Comparison of ENCODE assay signal across 21 cellular contexts in genomic region chr2:184316911-184317310, GRCh38.
DNase-seq lines count a peak whose midpoint lies in the region; ATAC-seq, FAIRE-seq and TF ChIP-seq lines count a peak whose summit lies in the region.
"Had no signal": no experiment of that assay in that cellular context is flagged by ENCODE, and none has a peak within 500 bp of the region (broad histone marks: within the 10 kb centered on the region; RNA-seq: fewer than 3 reads in every experiment).

No MANE protein-coding gene starts in this region.

- POLR2A ChIA-PET in PC-3 (lab: Charles Lee; ENCODE audit: unreplicated experiment): no interaction called here

- H3K79me2 ChIP-seq in PC-3 (ENCODE audit: low read length): no peaks in the 10 kb centered on the region

- no peaks in the 10 kb centered on the region for H3K9me2 ChIP-seq in PC-3 (replicated peaks; ENCODE audit: low read length)

- 0 out of 2 replicates have a peak overlapping the region, but pooled peaks have one; percentile 12 for H3K27ac ChIP-seq in PC-3 (ENCODE audit: low read length)
- H3K27ac ChIP-seq: 22Rv1; A549; BLaER1 treated with 17β-estradiol and CSF1 and Interleukin-3, amounts not matched to agents 10 nM and 100 nM; C4-2B had no signal

- intact Hi-C loops in PC-3 (cut with micrococcal nuclease): no loop called here

- H2AFZ ChIP-seq in PC-3 (ENCODE audit: low read length): no peak overlapping the region

- no peaks in the 10 kb centered on the region for H3F3A ChIP-seq in PC-3 (ENCODE audit: low read length, unreplicated experiment)

- TF ChIP-seq CTCF in PC-3 (conservative IDR thresholded peaks at IDR 0.05; ENCODE audit: low read depth, low read length): no peak

- H3K4me1 ChIP-seq in PC-3 (ENCODE audit: insufficient read depth, low read length): peaks cover 13% of the 10 kb centered on the region
- H3K4me1 ChIP-seq: A549, Caco-2 had no signal

- no peak for TF ChIP-seq POLR2A in GM18505 (IDR thresholded peaks at IDR 0.05; ENCODE audit: borderline replicate concordance, extremely low read depth, insufficient read depth, insufficient read length)

- H3K4me3 ChIP-seq in PC-3 (ENCODE audit: low read length): no peak overlapping the region
- H3K4me3 ChIP-seq: A549; BLaER1 treated with 17β-estradiol and CSF1 and Interleukin-3, amounts not matched to agents 10 nM and 100 nM; GM12878 had no signal

- H3K36me3 ChIP-seq in PC-3 (ENCODE audit: low read depth, low read length): no peaks in the 10 kb centered on the region
- H3K36me3 ChIP-seq: BLaER1 treated with 17β-estradiol and CSF1 and Interleukin-3, amounts not matched to agents 10 nM and 100 nM had no signal

- no TSS peak for BruUV-seq in PC-3 (replicated peaks; lab: Mats Ljungman, UMichigan)

- no peak for FAIRE-seq in HTR-8/SVneo (lab: Jason Lieb, UNC)
- FAIRE-seq: A549, D721Med, GM12878, GM12892 had no signal

- H3K9ac ChIP-seq in PC-3 (ENCODE audit: low read length): no peak overlapping the region
- H3K9ac ChIP-seq: BLaER1 treated with 17β-estradiol and CSF1 and Interleukin-3, amounts not matched to agents 10 nM and 100 nM had no signal

- DNase-seq in DMS53 (lab: John Stamatoyannopoulos, UW) (peak; percentile 26), ELR (ENCODE audit: low read depth) (peak; percentile 56), PC-3 (peak; percentile 44), iris pigment epithelial cell (ENCODE audit: low read depth) (peak; percentile 4), midbrain (lab: John Stamatoyannopoulos, UW) (no peak), HTR-8/SVneo (ENCODE audit: insufficient read length, low spot score) (no peak)
- DNase-seq: AML-193; Caco-2; Calu3; CD4-positive, alpha-beta T cell; CD8-positive, alpha-beta T cell; DMS79 treated with DMSO at 0.1 percent for 48 hours; GDM1 had no signal

- ATAC-seq in PC-3 (peak; percentile 42; the same call in 1 of the 2 replicates), GM18505 (IDR thresholded peaks at IDR 0.05; ENCODE audit: unreplicated experiment) (no peak)
- ATAC-seq: A549; CD8-positive, alpha-beta T cell; GM12878 had no signal

- no peaks in the 10 kb centered on the region for H3K27me3 ChIP-seq in PC-3 (ENCODE audit: low read length)

- H3K4me2 ChIP-seq in PC-3 (ENCODE audit: low read length): peak overlapping the region; percentile 50
- H3K4me2 ChIP-seq: A549; BLaER1 treated with 17β-estradiol and CSF1 and Interleukin-3, amounts not matched to agents 10 nM and 100 nM had no signal

- CTCF ChIA-PET in PC-3 (lab: Charles Lee): no interaction called here

- no peaks in the 10 kb centered on the region for H3K9me3 ChIP-seq in PC-3 (ENCODE audit: low read length)
- H3K9me3 ChIP-seq: A549; BLaER1 treated with 17β-estradiol and CSF1 and Interleukin-3, amounts not matched to agents 10 nM and 100 nM; Caco-2 had no signal

- H4K20me1 ChIP-seq in PC-3 (ENCODE audit: low read length): no peaks in the 10 kb centered on the region
- H4K20me1 ChIP-seq: BLaER1 treated with 17β-estradiol and CSF1 and Interleukin-3, amounts not matched to agents 10 nM and 100 nM had no signal

Comparison
In these comparisons a context has a peak if more than half of its experiments do, and no peak if none do; other contexts are left out.
1. DNase-seq: peak in DMS53 (single experiment), ELR (single experiment), PC-3 (single experiment) and iris pigment epithelial cell (single experiment); none in midbrain (single experiment) and HTR-8/SVneo (single experiment).